In the genomic region with DNA sequence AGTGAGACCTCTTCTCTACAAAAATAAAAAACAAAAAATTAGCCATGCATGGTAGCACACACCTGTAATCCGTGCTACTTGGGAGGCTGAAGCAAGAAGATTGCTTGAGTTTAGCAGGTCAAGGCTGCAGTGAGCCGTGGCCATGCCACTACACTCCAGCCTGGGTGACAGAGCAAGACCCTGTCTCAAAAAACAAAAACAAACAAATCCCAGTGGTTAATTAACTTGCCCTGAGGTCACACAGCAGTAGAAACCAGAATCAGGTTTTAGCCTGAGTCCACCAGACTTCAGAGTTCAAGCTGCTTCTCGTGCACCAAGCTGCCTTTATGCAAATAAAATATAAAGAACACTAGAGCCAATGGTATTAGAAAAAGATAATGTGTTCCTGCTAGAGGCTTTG, we compare ENCODE assay signal across 15 cellular contexts.
DNase-seq lines count a peak whose midpoint lies in the region; ATAC-seq lines count a peak whose summit lies in the region.
"Had no signal": no experiment of that assay in that cellular context is flagged by ENCODE, and none has a peak within 500 bp of the region (broad histone marks: within the 10 kb centered on the region; RNA-seq: fewer than 3 reads in every experiment).

No MANE protein-coding gene starts in this region.

- H3K9me3 Mint-ChIP-seq in naive thymus-derived CD8-positive, alpha-beta T cell, result no peaks in the 10 kb centered on the region
- H3K9me3 Mint-ChIP-seq: activated B cell treated with CpG ODN at 0.5 μM for 24 hours; activated naive CD8-positive, alpha-beta T cell treated with anti-CD3 and anti-CD28 coated beads, Interleukin-2, amount 50 U/mL, for 24 hours had no signal

- H3K27me3 Mint-ChIP-seq in naive thymus-derived CD8-positive, alpha-beta T cell, result no peaks in the 10 kb centered on the region
- H3K27me3 Mint-ChIP-seq: activated B cell treated with CpG ODN at 0.5 μM for 24 hours; activated naive CD8-positive, alpha-beta T cell treated with anti-CD3 and anti-CD28 coated beads, Interleukin-2, amount 50 U/mL, for 24 hours had no signal

- ATAC-seq in GM18517 (IDR thresholded peaks at IDR 0.05; ENCODE audit: unreplicated experiment) (peak; percentile 91), GM21367 (IDR thresholded peaks at IDR 0.05; ENCODE audit: unreplicated experiment) (peak; percentile 78), HG02938 (IDR thresholded peaks at IDR 0.05; ENCODE audit: unreplicated experiment) (peak; percentile 71), HG03575 (IDR thresholded peaks at IDR 0.05; ENCODE audit: extremely low read depth, insufficient number of reproducible peaks, low FRiP score, unreplicated experiment) (peak; percentile 55)
- ATAC-seq in naive thymus-derived CD8-positive, alpha-beta T cell, result no peak
- ATAC-seq: activated naive CD8-positive, alpha-beta T cell treated with anti-CD3 and anti-CD28 coated beads, Interleukin-2, amount 50 U/mL, for 24 hours; left lobe of liver; psoas muscle had no signal

- H3K4me3 Mint-ChIP-seq in naive thymus-derived CD8-positive, alpha-beta T cell, result no peak overlapping the region
- H3K4me3 Mint-ChIP-seq: activated B cell treated with CpG ODN at 0.5 μM for 24 hours; activated naive CD8-positive, alpha-beta T cell treated with anti-CD3 and anti-CD28 coated beads, Interleukin-2, amount 50 U/mL, for 24 hours had no signal

- DNase-seq in superior temporal gyrus (ENCODE audit: extremely low spot score) (no peak), glomerular visceral epithelial cell (ENCODE audit: extremely low spot score) (no peak), NCI-H2029 (lab: John Stamatoyannopoulos, UW) (no peak)
- no peak for DNase-seq in naive thymus-derived CD8-positive, alpha-beta T cell
- DNase-seq: activated B cell treated with CpG ODN at 0.5 μM for 24 hours; activated naive CD8-positive, alpha-beta T cell treated with anti-CD3 and anti-CD28 coated beads, Interleukin-2, amount 50 U/mL, for 24 hours; Calu3; NCI-H146; psoas muscle; stimulated activated CD4-positive, alpha-beta T cell treated with anti-CD3 and anti-CD28 coated beads, Interleukin-1b, Interleukin-23, amount 100 ng/mL, for 48 hours had no signal

- peaks cover 0 to 3% (median 0%) of the 10 kb centered on the region in 3 donors for H3K36me3 Mint-ChIP-seq in naive thymus-derived CD8-positive, alpha-beta T cell

- peaks cover 0 to 8% (median 0%) of the 10 kb centered on the region in 4 donors for H3K4me1 Mint-ChIP-seq in naive thymus-derived CD8-positive, alpha-beta T cell
- H3K4me1 Mint-ChIP-seq: activated B cell treated with CpG ODN at 0.5 μM for 24 hours; activated naive CD8-positive, alpha-beta T cell treated with anti-CD3 and anti-CD28 coated beads, Interleukin-2, amount 50 U/mL, for 24 hours had no signal

- POLR2A ChIA-PET in naive thymus-derived CD8-positive, alpha-beta T cell (lab: Charles Lee), result no interaction called here

- no peak overlapping the region for H3K27ac Mint-ChIP-seq in naive thymus-derived CD8-positive, alpha-beta T cell
- H3K27ac Mint-ChIP-seq: activated B cell treated with CpG ODN at 0.5 μM for 24 hours; activated naive CD8-positive, alpha-beta T cell treated with anti-CD3 and anti-CD28 coated beads, Interleukin-2, amount 50 U/mL, for 24 hours had no signal

Comparison
In these comparisons a context has a peak if more than half of its experiments do, and no peak if none do; other contexts are left out.
1. ATAC-seq: peak in GM18517 (single experiment), GM21367 (single experiment), HG02938 (single experiment) and HG03575 (single experiment); none in naive thymus-derived CD8-positive, alpha-beta T cell (0 of 2).